Comparison of ENCODE assay signal across 8 cellular contexts in the genomic region with DNA sequence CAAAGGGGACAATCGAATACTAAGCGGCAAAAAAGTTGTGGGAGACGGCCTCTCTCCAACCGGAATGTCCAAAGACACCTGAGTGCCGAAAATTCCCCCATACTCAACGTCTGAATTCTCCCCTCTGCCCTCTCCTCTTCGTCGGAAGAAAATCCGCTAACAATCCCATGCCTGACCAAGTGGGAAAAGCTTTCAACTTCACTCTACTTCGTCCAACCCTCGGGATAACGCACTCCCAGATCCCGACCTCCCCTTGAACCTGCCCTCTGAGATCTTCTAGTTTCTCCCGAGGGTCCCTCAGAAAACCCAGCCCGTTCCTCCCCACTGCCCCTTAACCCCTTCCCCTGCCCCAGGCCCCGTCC. TPM values are rescaled to one million over a fixed set of nuclear protein-coding genes. Genes with fewer than 3 reads are reported as not detected.
DNase-seq lines count a peak whose midpoint lies in the region; ATAC-seq and TF ChIP-seq lines count a peak whose summit lies in the region.

No MANE protein-coding gene starts in this region.

- intact Hi-C loops in ovary (cut with DNase I): no loop called here

- H3K9me2 ChIP-seq in GM23338 (ENCODE audit: insufficient read depth): peaks cover 3% of the 10 kb centered on the region; the same call in 1 of the 2 replicates
- H3K9me2 ChIP-seq in SU-DHL-6 (replicated peaks; ENCODE audit: insufficient read depth, low read length): no peaks in the 10 kb centered on the region

- H4K20me1 ChIP-seq in GM23338 (replicated peaks; ENCODE audit: insufficient read depth): peaks cover 28% of the 10 kb centered on the region
- H4K20me1 ChIP-seq in SU-DHL-6 (ENCODE audit: low read depth, low read length): no peaks in the 10 kb centered on the region

- no peaks in the 10 kb centered on the region for H3K36me3 Mint-ChIP-seq in GM23338 (ENCODE audit: low read depth)

- H3K27ac ChIP-seq in GM23338 (ENCODE audit: low read depth): no peak overlapping the region
- H3K27ac ChIP-seq in SU-DHL-6 (ENCODE audit: low read depth, low read length): peak overlapping the region; percentile 91
- H3K27ac ChIP-seq in ovary: peak overlapping the region; percentile 86 to 90

- H3K4me1 ChIP-seq in GM23338 (ENCODE audit: insufficient read depth): peaks cover 28% of the 10 kb centered on the region
- H3K4me1 ChIP-seq in ovary (ENCODE audit: insufficient read depth): peaks cover 13% of the 10 kb centered on the region

- H3K4me2 ChIP-seq in GM23338 (peak overlapping the region; percentile 87), SU-DHL-6 (ENCODE audit: low read depth, low read length, poor library complexity, severe bottlenecking) (peak overlapping the region; percentile 98)

- H3K4me1 Mint-ChIP-seq in GM23338: peaks cover 38% of the 10 kb centered on the region

- no peaks in the 10 kb centered on the region for H3K9me3 Mint-ChIP-seq in GM23338

- H3K36me3 ChIP-seq in GM23338 (ENCODE audit: insufficient read depth) (no peaks in the 10 kb centered on the region), SU-DHL-6 (ENCODE audit: low read length) (peaks cover 3% of the 10 kb centered on the region; the same call in 1 of the 2 replicates), ovary (no peaks in the 10 kb centered on the region)

- no peak for TF ChIP-seq POLR2A in ovary (IDR thresholded peaks at IDR 0.05)

- H3K9ac ChIP-seq in SU-DHL-6 (ENCODE audit: low read length): peak overlapping the region; percentile 78

- TF ChIP-seq EP300 in ovary (IDR thresholded peaks at IDR 0.05): no peak

- peak overlapping the region; percentile 94 for H3K4me3 Mint-ChIP-seq in GM23338

- no peak overlapping the region; the same call in 1 of the 2 replicates for H3K27ac Mint-ChIP-seq in GM23338

- H3K9me3 ChIP-seq in SU-DHL-6 (ENCODE audit: insufficient read depth, low read length): no peaks in the 10 kb centered on the region
- H3K9me3 ChIP-seq in ovary: no peaks in the 10 kb centered on the region

- H3K27me3 Mint-ChIP-seq in GM23338 (ENCODE audit: insufficient read depth, low read depth, poor library complexity): peaks cover 19% of the 10 kb centered on the region

- H3K27me3 ChIP-seq in GM23338 (ENCODE audit: insufficient read depth) (peaks cover 15% of the 10 kb centered on the region), SU-DHL-6 (ENCODE audit: low read length) (no peaks in the 10 kb centered on the region), ovary (no peaks in the 10 kb centered on the region)

- peaks cover 7% of the 10 kb centered on the region for H3F3A ChIP-seq in GM23338 (replicated peaks; ENCODE audit: low read depth)
- peaks cover 80% of the 10 kb centered on the region for H3F3A ChIP-seq in SU-DHL-6 (ENCODE audit: insufficient read depth)

- 1% methylated on average over 16 of the region's 16 CpGs for WGBS in ovary, 3 donors

- H2AFZ ChIP-seq in GM23338: peak overlapping the region; percentile 3; the same call in 1 of the 2 replicates
- no peak overlapping the region for H2AFZ ChIP-seq in SU-DHL-6 (ENCODE audit: low read depth, low read length, severe bottlenecking)

- no peak; the same call in 2 of the 3 replicates for ATAC-seq in GM23338

- H3K79me2 ChIP-seq in GM23338 (replicated peaks; ENCODE audit: insufficient read depth) (peaks cover 49% of the 10 kb centered on the region), SU-DHL-6 (ENCODE audit: insufficient read depth, low read length) (peaks cover 56% of the 10 kb centered on the region)

- DNase-seq in GM23338 (ENCODE audit: low spot score) (peak; percentile 30), fibroblast of villous mesenchyme (ENCODE audit: low read depth) (peak; percentile 22), ovary (peak in 1 of 5 donors; percentile 28), NCI-H510A treated with DMSO at 0.1 percent for 48 hours (lab: John Stamatoyannopoulos, UW) (no peak), GM03348 (ENCODE audit: low spot score) (no peak), middle frontal gyrus (ENCODE audit: extremely low spot score, low spot score) (no peak), NCI-H1092 treated with DMSO at 0.1 percent for 48 hours (lab: John Stamatoyannopoulos, UW) (no peak)

- TF ChIP-seq CTCF in GM23338 (conservative IDR thresholded peaks at IDR 0.05; ENCODE audit: low read depth in 2 of 2) (no peak), SU-DHL-6 (IDR thresholded peaks at IDR 0.05; ENCODE audit: insufficient read depth, low read length, poor library complexity, severe bottlenecking) (no peak), fibroblast of villous mesenchyme (IDR thresholded peaks at IDR 0.05; ENCODE audit: insufficient read depth, low read depth, low read length) (no peak), ovary (IDR thresholded peaks at IDR 0.05) (no peak)

- H3K4me3 ChIP-seq in GM23338 (peak overlapping the region; percentile 71), SU-DHL-6 (ENCODE audit: insufficient read depth, low read length, poor library complexity, severe bottlenecking) (peak overlapping the region; percentile 88), fibroblast of villous mesenchyme (ENCODE audit: low read depth, low read length) (peak overlapping the region; percentile 80), ovary (peak overlapping the region; percentile 85)

TF ChIP-seq in GM23338, 12 proteins besides CTCF, POLR2A, EP300 and RAD21:
- TF ChIP-seq NANOG (IDR thresholded peaks at IDR 0.05; ENCODE audit: borderline replicate concordance): no peak
- TF ChIP-seq STAT1 (IDR thresholded peaks at IDR 0.05; ENCODE audit: unreplicated experiment): no peak

RNA-seq across cellular contexts. Expression of a gene that starts 1.0 kb away (rescaled TPM):
- total RNA-seq in GM23338 (2014; rRNA removed; shearing (Covaris generic)): 41.1 and 52.9 TPM in 2 replicates
- 9.0 and 10.7 TPM in 2 replicates for polyA plus RNA-seq in GM23338 (2016; fragmentation: Nextera tagmentation; extraction: Ambion mirVana)
- 244 and 302 TPM in 2 replicates for total RNA-seq in fibroblast of villous mesenchyme
- total RNA-seq in ovary: 100 to 1,000 TPM; 103 to 130 (median 116) TPM
- 10 to 100 TPM; 94.1 to 97.8 TPM for polyA plus RNA-seq in ovary

RNA-seq across cellular contexts. Expression of a gene that starts 26.7 kb away (rescaled TPM):
- total RNA-seq in GM23338 (2014; rRNA removed; shearing (Covaris generic)): 132 and 151 TPM in 2 replicates
- polyA plus RNA-seq in GM23338 (2016; fragmentation: Nextera tagmentation; extraction: Ambion mirVana) (81.5 and 83.4 TPM in 2 replicates), ovary (10 to 100 TPM; 40.8 to 64.7 TPM)
- total RNA-seq in fibroblast of villous mesenchyme (59.9 and 83.8 TPM in 2 replicates), ovary (100 to 1,000 TPM in 5 of 7 donors, 10 to 100 TPM in 2; 46.0 to 163 (median 130) TPM)

RNA-seq across cellular contexts. Expression of a gene that starts 27.0 kb away (rescaled TPM):
- 60.0 and 76.3 TPM in 2 replicates for total RNA-seq in GM23338 (2014; rRNA removed; shearing (Covaris generic))
- polyA plus RNA-seq in GM23338 (2016; fragmentation: Nextera tagmentation; extraction: Ambion mirVana): 63.9 and 74.5 TPM in 2 replicates
- total RNA-seq in fibroblast of villous mesenchyme: 65.6 and 74.7 TPM in 2 replicates
- 10 to 100 TPM in 6 of 7 donors, 1 to 10 TPM in 1; 8.1 to 45.2 (median 28.9) TPM for total RNA-seq in ovary
- polyA plus RNA-seq in ovary: 10 to 100 TPM; 12.2 to 36.4 TPM

Comparison
In these comparisons a context has a peak if more than half of its experiments do, and no peak if none do; other contexts are left out.
1. DNase-seq: peak in GM23338 (single experiment) and fibroblast of villous mesenchyme (single experiment); none in NCI-H510A treated with DMSO at 0.1 percent for 48 hours (single experiment), GM03348 (single experiment), middle frontal gyrus (single experiment) and NCI-H1092 treated with DMSO at 0.1 percent for 48 hours (single experiment).
2. Peak in every context shown above with its lines, with median percentiles within 50 percentile points of each other: H3K4me3 ChIP-seq.